ENCODE assay signal across 23 cellular contexts in genomic region chr20:56601166-56601565, GRCh38. TPM values are rescaled to one million over a fixed set of nuclear protein-coding genes. Genes with fewer than 3 reads are reported as not detected.
DNase-seq lines count a peak whose midpoint lies in the region; ATAC-seq and TF ChIP-seq lines count a peak whose summit lies in the region.
"Had no signal": no experiment of that assay in that cellular context is flagged by ENCODE, and none has a peak within 500 bp of the region (broad histone marks: within the 10 kb centered on the region; RNA-seq: fewer than 3 reads in every experiment).

No MANE protein-coding gene starts in this region.

- POLR2A ChIA-PET in PC-3 (lab: Charles Lee; ENCODE audit: unreplicated experiment): interaction anchor here (0.6 kb wide), 1 partner anchor 10 kb away, joined by 5 read pairs; no protein-coding TSS in a partner anchor
- POLR2A ChIA-PET in GM10248 (lab: Yijun Ruan, JAX): no interaction called here

- no peak overlapping the region for H3K4me3 ChIP-seq in PC-3 (ENCODE audit: low read length)
- no peak overlapping the region for H3K4me3 ChIP-seq in trophoblast cell (ENCODE audit: low read depth, low read length)
- H3K4me3 ChIP-seq: BLaER1 had no signal

- no peak overlapping the region for H4K12ac ChIP-seq in trophoblast cell (ENCODE audit: low read depth, low read length)

- no peaks in the 10 kb centered on the region for H3K9me2 ChIP-seq in PC-3 (replicated peaks; ENCODE audit: low read length)

- no peak for ATAC-seq in PC-3

- H3K79me2 ChIP-seq in PC-3 (ENCODE audit: low read length) (no peaks in the 10 kb centered on the region), trophoblast cell (ENCODE audit: control insufficient read depth, insufficient read depth, low read length, poor library complexity) (no peaks in the 10 kb centered on the region)

- no peak overlapping the region for H3K23ac ChIP-seq in trophoblast cell (ENCODE audit: low read length)

- H3K36me3 ChIP-seq in PC-3 (ENCODE audit: low read depth, low read length) (no peaks in the 10 kb centered on the region), trophoblast cell (ENCODE audit: control insufficient read depth in 1 of 2, insufficient read depth in 2 of 2, low read length in 2 of 2) (no peaks in the 10 kb centered on the region)
- H3K36me3 ChIP-seq: BE2C, BLaER1 had no signal

- no peak overlapping the region for H4K8ac ChIP-seq in trophoblast cell (ENCODE audit: low read depth, low read length)

- H4K91ac ChIP-seq in trophoblast cell (ENCODE audit: low read depth, low read length): peak overlapping the region; percentile 50

- H3K9ac ChIP-seq in PC-3 (ENCODE audit: low read length) (no peak overlapping the region), trophoblast cell (ENCODE audit: low read length) (no peak overlapping the region)
- H3K9ac ChIP-seq: BLaER1 had no signal

- H2BK120ac ChIP-seq in trophoblast cell (ENCODE audit: insufficient read depth, low read length, poor library complexity): no peak overlapping the region

- no peaks in the 10 kb centered on the region for H4K20me1 ChIP-seq in PC-3 (ENCODE audit: low read length)
- H4K20me1 ChIP-seq: BLaER1 had no signal

- DNase-seq in PC-3 (peak; percentile 43), islet precursor cell (peak; percentile 43), trophoblast cell (no peak), COR-L47 (lab: John Stamatoyannopoulos, UW) (no peak), GM10248 (ENCODE audit: extremely low spot score) (no peak), NCI-H1930 (lab: John Stamatoyannopoulos, UW) (no peak), NCI-H1417 (lab: John Stamatoyannopoulos, UW) (no peak)
- DNase-seq: 8988T; ACHN; BE2C; C1 segment of cervical spinal cord; CD4-positive, alpha-beta memory T cell; CD4-positive, CD25-positive, alpha-beta regulatory T cell; CD8-positive, alpha-beta memory T cell; DMS 273 treated with DMSO at 0.1 percent for 48 hours; DMS153; DMS53; DMS79; DND-41; EL; GDM1 had no signal

- H3K4me1 ChIP-seq in PC-3 (ENCODE audit: insufficient read depth, low read length) (peaks cover 24% of the 10 kb centered on the region), trophoblast cell (ENCODE audit: control insufficient read depth in 1 of 2, insufficient read depth in 2 of 2, low read length in 2 of 2) (peaks cover 0 to 3% of the 10 kb centered on the region in 2 experiments)
- H3K4me1 ChIP-seq: BE2C, BLaER1 had no signal

- no peak overlapping the region for H2AK5ac ChIP-seq in trophoblast cell (ENCODE audit: low read length)

- no peak for TF ChIP-seq CTCF in PC-3 (conservative IDR thresholded peaks at IDR 0.05; ENCODE audit: low read depth, low read length)
- no peak for TF ChIP-seq CTCF in GM10248 (IDR thresholded peaks at IDR 0.05; ENCODE audit: control extremely low read depth, extremely low read depth, low read depth, missing control alignments)

- H3K4me2 ChIP-seq in PC-3 (ENCODE audit: low read length) (no peak overlapping the region), trophoblast cell (ENCODE audit: low read length) (no peak overlapping the region)
- H3K4me2 ChIP-seq: BLaER1 had no signal

- no peaks in the 10 kb centered on the region for H3K79me1 ChIP-seq in trophoblast cell (ENCODE audit: low read length)

- no CpG with 5 or more reads among the region's 2 CpGs for WGBS in trophoblast cell (ENCODE audit: extremely low coverage, insufficient coverage, insufficient read length)

- intact Hi-C loops in PC-3 (cut with micrococcal nuclease): no loop called here

- BruUV-seq in PC-3 (replicated peaks; lab: Mats Ljungman, UMichigan): no TSS peak

- H3F3A ChIP-seq in PC-3 (ENCODE audit: low read length, unreplicated experiment): peaks cover 6% of the 10 kb centered on the region

- H2AFZ ChIP-seq in PC-3 (ENCODE audit: low read length) (peak overlapping the region; percentile 41; the same call in 1 of the 2 replicates), trophoblast cell (ENCODE audit: insufficient read depth, low read length, poor library complexity) (no peak overlapping the region)

- H3K27me3 ChIP-seq in PC-3 (ENCODE audit: low read length) (no peaks in the 10 kb centered on the region), trophoblast cell (ENCODE audit: insufficient read depth, low read length) (no peaks in the 10 kb centered on the region)
- H3K27me3 ChIP-seq: BE2C, BLaER1 had no signal

- no peak overlapping the region for H3K18ac ChIP-seq in trophoblast cell (ENCODE audit: low read length)

- H3K4ac ChIP-seq in trophoblast cell (ENCODE audit: low read depth, low read length): no peak overlapping the region

- CTCF ChIA-PET in PC-3 (lab: Charles Lee): no interaction called here
- CTCF ChIA-PET in GM10248 (lab: Yijun Ruan, JAX): no interaction called here

- no peak overlapping the region for H3K14ac ChIP-seq in trophoblast cell (ENCODE audit: low read length)

- H3K9me3 ChIP-seq in PC-3 (ENCODE audit: low read length) (no peaks in the 10 kb centered on the region), trophoblast cell (ENCODE audit: insufficient read depth, low read depth, low read length) (peaks cover 2% of the 10 kb centered on the region)
- H3K9me3 ChIP-seq: BE2C, BLaER1 had no signal

- no peak overlapping the region for H2BK12ac ChIP-seq in trophoblast cell (ENCODE audit: low read length)

- no peak overlapping the region for H2BK5ac ChIP-seq in trophoblast cell (ENCODE audit: low read depth, low read length, poor library complexity)

- H3K27ac ChIP-seq in PC-3 (ENCODE audit: low read length) (no peak overlapping the region), trophoblast cell (ENCODE audit: low read depth, low read length) (no peak overlapping the region)
- H3K27ac ChIP-seq: BLaER1 had no signal

RNA-seq across cellular contexts. Expression of gene TFAP2C, which starts 27.9 kb away (rescaled TPM):
- 36.3 and 37.6 TPM in 2 replicates for total RNA-seq in PC-3 (2014; rRNA removed)
- polyA plus RNA-seq in trophoblast cell (2013): 278 and 294 TPM in 2 replicates
- total RNA-seq: CD4-positive, alpha-beta memory T cell; CD4-positive, CD25-positive, alpha-beta regulatory T cell; CD8-positive, alpha-beta memory T cell had no signal
- polyA plus RNA-seq: CD14-positive monocyte; CD4-positive, alpha-beta memory T cell; CD4-positive, CD25-positive, alpha-beta regulatory T cell; CD8-positive, alpha-beta memory T cell had no signal

Comparison
In these comparisons a context has a peak if more than half of its experiments do, and no peak if none do; other contexts are left out.
1. DNase-seq: peak in PC-3 (single experiment) and islet precursor cell (single experiment); none in trophoblast cell (0 of 2), COR-L47 (single experiment), GM10248 (single experiment), NCI-H1930 (0 of 2) and NCI-H1417 (0 of 3).